Comparison of ENCODE assay signal across 10 cellular contexts in genomic region chr6:137095651-137096238, GRCh38. TPM values are rescaled to one million over a fixed set of nuclear protein-coding genes. Genes with fewer than 3 reads are reported as not detected.
DNase-seq lines count a peak whose midpoint lies in the region; ATAC-seq and TF ChIP-seq lines count a peak whose summit lies in the region.
"Had no signal": no experiment of that assay in that cellular context is flagged by ENCODE, and none has a peak within 500 bp of the region (broad histone marks: within the 10 kb centered on the region; RNA-seq: fewer than 3 reads in every experiment).

No MANE protein-coding gene starts in this region.

- H3K36me3 Mint-ChIP-seq in effector memory CD8-positive, alpha-beta T cell (ENCODE audit: insufficient read depth), result no peaks in the 10 kb centered on the region
- H3K36me3 Mint-ChIP-seq in type B pancreatic cell (no peaks in the 10 kb centered on the region), glutamatergic neuron (ENCODE audit: unreplicated experiment) (no peaks in the 10 kb centered on the region)
- H3K36me3 Mint-ChIP-seq: T-cell had no signal

- TF ChIP-seq CTCF in type B pancreatic cell (conservative IDR thresholded peaks at IDR 0.05), result no peak
- no peak for TF ChIP-seq CTCF in glutamatergic neuron (IDR thresholded peaks at IDR 0.05; ENCODE audit: partially characterized antibody, unreplicated experiment)

- ATAC-seq in GM18508 (IDR thresholded peaks at IDR 0.05; ENCODE audit: insufficient read depth, unreplicated experiment) (peak; percentile 59), GM21381 (IDR thresholded peaks at IDR 0.05; ENCODE audit: unreplicated experiment) (peak; percentile 66), HG03439 (IDR thresholded peaks at IDR 0.05; ENCODE audit: unreplicated experiment) (peak; percentile 60)
- ATAC-seq in effector memory CD8-positive, alpha-beta T cell (replicated peaks), result peak; percentile 64
- ATAC-seq: T-cell had no signal

- H3K4me3 Mint-ChIP-seq in effector memory CD8-positive, alpha-beta T cell, result no peak overlapping the region
- H3K4me3 Mint-ChIP-seq in type B pancreatic cell (no peak overlapping the region), glutamatergic neuron (ENCODE audit: unreplicated experiment) (no peak overlapping the region)
- H3K4me3 Mint-ChIP-seq: T-cell had no signal

- peaks cover 14 to 19% of the 10 kb centered on the region in 2 donors for H3K4me1 Mint-ChIP-seq in effector memory CD8-positive, alpha-beta T cell (ENCODE audit: low read depth in 2 of 2)
- H3K4me1 Mint-ChIP-seq in type B pancreatic cell (ENCODE audit: unreplicated experiment) (no peaks in the 10 kb centered on the region), glutamatergic neuron (ENCODE audit: low read depth, unreplicated experiment) (peaks cover 5% of the 10 kb centered on the region)

- H3K27me3 Mint-ChIP-seq in effector memory CD8-positive, alpha-beta T cell, result no peaks in the 10 kb centered on the region
- H3K27me3 Mint-ChIP-seq in type B pancreatic cell, result no peaks in the 10 kb centered on the region
- peaks cover 3% of the 10 kb centered on the region for H3K27me3 Mint-ChIP-seq in glutamatergic neuron (ENCODE audit: unreplicated experiment)

- H3K27ac Mint-ChIP-seq in effector memory CD8-positive, alpha-beta T cell, result peak overlapping the region; percentile 4 to 44
- no peak overlapping the region for H3K27ac Mint-ChIP-seq in type B pancreatic cell
- H3K27ac Mint-ChIP-seq in glutamatergic neuron (ENCODE audit: unreplicated experiment), result no peak overlapping the region

- no peak for DNase-seq in effector memory CD8-positive, alpha-beta T cell
- DNase-seq in type B pancreatic cell (ENCODE audit: extremely low spot score, unreplicated experiment) (no peak), NCI-H1092 (lab: John Stamatoyannopoulos, UW) (no peak), glutamatergic neuron (no peak), NCI-H510A (lab: John Stamatoyannopoulos, UW) (no peak)
- DNase-seq: GM23248 had no signal

- no peaks in the 10 kb centered on the region for H3K9me3 Mint-ChIP-seq in effector memory CD8-positive, alpha-beta T cell
- H3K9me3 Mint-ChIP-seq in type B pancreatic cell, result no peaks in the 10 kb centered on the region
- H3K9me3 Mint-ChIP-seq in glutamatergic neuron (ENCODE audit: unreplicated experiment), result no peaks in the 10 kb centered on the region
- H3K9me3 Mint-ChIP-seq: T-cell had no signal

RNA-seq across cellular contexts. Expression of gene IL20RA, which starts 51.0 kb away (rescaled TPM):
- total RNA-seq in type B pancreatic cell (ENCODE audit: low replicate concordance) (0.90 and 1.7 TPM in 2 replicates), glutamatergic neuron (ENCODE audit: unreplicated experiment) (not detected)
- total RNA-seq: GM23248 had no signal

Comparison
In these comparisons a context has a peak if more than half of its experiments do, and no peak if none do; other contexts are left out.
1. H3K27ac Mint-ChIP-seq: peak in effector memory CD8-positive, alpha-beta T cell (2 of 2); none in type B pancreatic cell (single experiment) and glutamatergic neuron (single experiment).
2. Peak in every context shown above with its lines, with median percentiles within 50 percentile points of each other: ATAC-seq.